In genomic region chr20:32546918-32547752, GRCh38 we compare ENCODE assay signal across 1 cellular context.
A peak's percentile ranks its signal among the peaks of the same experiment; 100 is the strongest.
TF ChIP-seq lines count a peak whose summit lies in the region.

No MANE protein-coding gene starts in this region.

TF ChIP-seq in K562, 482 proteins besides CTCF, POLR2A, EP300 and RAD21 (continued from another document):
- TF ChIP-seq ATF3 (IDR thresholded peaks at IDR 0.05): peak; percentile 50
- no peak for TF ChIP-seq ATF3 (CRISPR knock-in tag; conservative IDR thresholded peaks at IDR 0.05)
- TF ChIP-seq SNAPC5 (CRISPR knock-in tag; IDR thresholded peaks at IDR 0.05): no peak
- peak; percentile 63 for TF ChIP-seq FOSL1 (tag; conservative IDR thresholded peaks at IDR 0.05)
- no peak for TF ChIP-seq ZBTB40 (IDR thresholded peaks at IDR 0.05)
- no peak for TF ChIP-seq ZBTB40 (CRISPR knock-in tag; IDR thresholded peaks at IDR 0.05)
- TF ChIP-seq MTA2 (IDR thresholded peaks at IDR 0.05; ENCODE audit: low read depth): no peak
- TF ChIP-seq RBM22 (IDR thresholded peaks at IDR 0.05; ENCODE audit: low read depth, low read length, poor library complexity, severe bottlenecking): no peak
- TF ChIP-seq ELK3 (CRISPR knock-in tag; IDR thresholded peaks at IDR 0.05): no peak
- no peak for TF ChIP-seq KDM1A (IDR thresholded peaks at IDR 0.05)
- no peak for TF ChIP-seq GATA2 (CRISPR knock-in tag; IDR thresholded peaks at IDR 0.05)
- no peak for TF ChIP-seq ETS2 (tag; IDR thresholded peaks at IDR 0.05; ENCODE audit: borderline replicate concordance, poor library complexity, severe bottlenecking)
- no peak for TF ChIP-seq CHD2 (IDR thresholded peaks at IDR 0.05; ENCODE audit: low read depth, low read length)
- TF ChIP-seq SPI1 (IDR thresholded peaks at IDR 0.05; ENCODE audit: borderline replicate concordance, low read depth, low read length): 0 out of 2 replicates have a peak, but pooled peaks have one; percentile 6
- no peak for TF ChIP-seq KAT2B (IDR thresholded peaks at IDR 0.05; ENCODE audit: low read depth, low read length)
- TF ChIP-seq BCLAF1 (IDR thresholded peaks at IDR 0.05; ENCODE audit: borderline replicate concordance in 1 of 2, control insufficient read depth in 1 of 2, low read depth in 2 of 2, low read length in 1 of 2): no peak
- no peak for TF ChIP-seq CEBPG (CRISPR knock-in tag; IDR thresholded peaks at IDR 0.05)
- no peak for TF ChIP-seq CEBPG (tag; conservative IDR thresholded peaks at IDR 0.05 in 1 of 2, IDR thresholded peaks at IDR 0.05 in 1 of 2)
- TF ChIP-seq CHD4 (IDR thresholded peaks at IDR 0.05; ENCODE audit: insufficient read depth, insufficient replicate concordance, low read depth, low read length, poor library complexity, severe bottlenecking): no peak
- no peak for TF ChIP-seq ZNF253 (CRISPR knock-in tag; conservative IDR thresholded peaks at IDR 0.05)
